In the genomic region with DNA sequence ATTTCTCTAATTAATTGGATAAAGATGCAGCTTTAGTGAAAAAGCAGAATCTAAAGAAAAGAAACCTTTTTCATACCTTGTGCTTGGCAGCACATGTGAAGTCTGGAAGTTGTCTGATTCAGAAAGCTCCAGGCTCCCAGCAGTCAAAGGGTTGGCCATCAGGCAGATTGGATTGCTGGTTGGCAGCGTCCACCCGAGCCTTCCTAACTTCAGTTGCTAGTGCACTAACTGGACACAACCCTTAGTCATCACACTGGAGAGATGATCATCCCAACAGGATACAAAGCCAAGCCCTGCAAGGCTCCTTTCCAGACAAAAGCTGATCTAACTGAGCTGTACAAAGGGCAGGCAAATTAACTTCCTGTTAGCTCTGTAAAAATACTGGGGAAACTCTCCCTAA, we compare ENCODE assay signal across 10 cellular contexts.
DNase-seq lines count a peak whose midpoint lies in the region; ATAC-seq, FAIRE-seq and TF ChIP-seq lines count a peak whose summit lies in the region.
"Had no signal": no experiment of that assay in that cellular context is flagged by ENCODE, and none has a peak within 500 bp of the region (broad histone marks: within the 10 kb centered on the region; RNA-seq: fewer than 3 reads in every experiment).

No MANE protein-coding gene starts in this region.

- no peak for TF ChIP-seq EP300 in neural cell (conservative IDR thresholded peaks at IDR 0.05; ENCODE audit: poor library complexity, severe bottlenecking)

- FAIRE-seq in RCC 7860 (lab: Jason Lieb, UNC): no peak

- H3F3A ChIP-seq in neural cell (ENCODE audit: insufficient read depth, low read length, poor library complexity, severe bottlenecking): no peaks in the 10 kb centered on the region

- DNase-seq in AG09309 (ENCODE audit: low read depth) (peak; percentile 74), RCC 7860 (ENCODE audit: low spot score) (peak; percentile 73), fibroblast of gingiva (ENCODE audit: low read depth) (peak; percentile 95)
- no peak for DNase-seq in activated T-cell treated with anti-CD3 and anti-CD28 coated beads, Interleukin-2, amount 50 U/mL, for 48 hours
- DNase-seq: activated CD8-positive, alpha-beta T cell treated with anti-CD3 and anti-CD28 coated beads, Interleukin-2, amount 10 ng/mL, durations not matched to agents 7 days and 5 days; CD8-positive, alpha-beta T cell had no signal

- TF ChIP-seq RAD21 in neural cell (conservative IDR thresholded peaks at IDR 0.05): no peak

- no peaks in the 10 kb centered on the region for H3K36me3 ChIP-seq in neural cell (ENCODE audit: insufficient read depth, low read length)

- no peak overlapping the region for H3K4me2 ChIP-seq in neural cell (ENCODE audit: low read length)

- no peaks in the 10 kb centered on the region for H3K27me3 ChIP-seq in neural cell (ENCODE audit: insufficient read depth, low read depth, low read length)

- no peak overlapping the region for H3K9ac ChIP-seq in neural cell (ENCODE audit: low read length)

- H3K27ac ChIP-seq in neural cell (ENCODE audit: low read length): peak overlapping the region; percentile 42

- no peak overlapping the region for H3K4me3 ChIP-seq in AG09309 (ENCODE audit: control insufficient read depth, low read depth, low read length)
- no peak overlapping the region for H3K4me3 ChIP-seq in neural cell (ENCODE audit: low read length)

- no peaks in the 10 kb centered on the region for H3K9me3 ChIP-seq in neural cell (ENCODE audit: low read length)

- TF ChIP-seq CTCF in AG09309 (IDR thresholded peaks at IDR 0.05; ENCODE audit: control insufficient read depth, insufficient read depth, low read depth, low read length, missing control alignments) (no peak), neural cell (IDR thresholded peaks at IDR 0.05; ENCODE audit: poor library complexity, severe bottlenecking) (no peak)

- no peaks in the 10 kb centered on the region for H4K20me1 ChIP-seq in neural cell (ENCODE audit: insufficient read depth)

- ATAC-seq in GM18868 (IDR thresholded peaks at IDR 0.05; ENCODE audit: unreplicated experiment) (no peak), GM19351 (IDR thresholded peaks at IDR 0.05; ENCODE audit: unreplicated experiment) (no peak), GM19324 (IDR thresholded peaks at IDR 0.05; ENCODE audit: low FRiP score, unreplicated experiment) (no peak)
- ATAC-seq: activated CD8-positive, alpha-beta T cell treated with anti-CD3 and anti-CD28 coated beads, Interleukin-2, amount 10 ng/mL, durations not matched to agents 7 days and 5 days; CD8-positive, alpha-beta T cell had no signal

- no peaks in the 10 kb centered on the region for H3K9me2 ChIP-seq in neural cell (ENCODE audit: insufficient read depth, low read length)

- no peak overlapping the region for H2AFZ ChIP-seq in neural cell (ENCODE audit: low read depth, low read length)

- no peaks in the 10 kb centered on the region for H3K79me2 ChIP-seq in neural cell (replicated peaks; ENCODE audit: insufficient read depth, low read length)

TF ChIP-seq in neural cell, 6 proteins besides CTCF, POLR2A, EP300 and RAD21:
- TF ChIP-seq SMC3 (conservative IDR thresholded peaks at IDR 0.05; ENCODE audit: poor library complexity) (no peak), REST (IDR thresholded peaks at IDR 0.05; ENCODE audit: borderline replicate concordance) (no peak), POLR2AphosphoS5 (IDR thresholded peaks at IDR 0.05) (no peak), MXI1 (conservative IDR thresholded peaks at IDR 0.05; ENCODE audit: poor library complexity, severe bottlenecking) (no peak), EZH2 (IDR thresholded peaks at IDR 0.05; ENCODE audit: borderline replicate concordance, insufficient read depth, low read length, poor library complexity, severe bottlenecking) (no peak), TAF1 (IDR thresholded peaks at IDR 0.05; ENCODE audit: low read depth) (no peak)

Comparison
In these comparisons a context has a peak if more than half of its experiments do, and no peak if none do; other contexts are left out.
1. DNase-seq: peak in AG09309 (single experiment), RCC 7860 (single experiment) and fibroblast of gingiva (single experiment); none in activated T-cell treated with anti-CD3 and anti-CD28 coated beads, Interleukin-2, amount 50 U/mL, for 48 hours (0 of 2).